In the genomic region with DNA sequence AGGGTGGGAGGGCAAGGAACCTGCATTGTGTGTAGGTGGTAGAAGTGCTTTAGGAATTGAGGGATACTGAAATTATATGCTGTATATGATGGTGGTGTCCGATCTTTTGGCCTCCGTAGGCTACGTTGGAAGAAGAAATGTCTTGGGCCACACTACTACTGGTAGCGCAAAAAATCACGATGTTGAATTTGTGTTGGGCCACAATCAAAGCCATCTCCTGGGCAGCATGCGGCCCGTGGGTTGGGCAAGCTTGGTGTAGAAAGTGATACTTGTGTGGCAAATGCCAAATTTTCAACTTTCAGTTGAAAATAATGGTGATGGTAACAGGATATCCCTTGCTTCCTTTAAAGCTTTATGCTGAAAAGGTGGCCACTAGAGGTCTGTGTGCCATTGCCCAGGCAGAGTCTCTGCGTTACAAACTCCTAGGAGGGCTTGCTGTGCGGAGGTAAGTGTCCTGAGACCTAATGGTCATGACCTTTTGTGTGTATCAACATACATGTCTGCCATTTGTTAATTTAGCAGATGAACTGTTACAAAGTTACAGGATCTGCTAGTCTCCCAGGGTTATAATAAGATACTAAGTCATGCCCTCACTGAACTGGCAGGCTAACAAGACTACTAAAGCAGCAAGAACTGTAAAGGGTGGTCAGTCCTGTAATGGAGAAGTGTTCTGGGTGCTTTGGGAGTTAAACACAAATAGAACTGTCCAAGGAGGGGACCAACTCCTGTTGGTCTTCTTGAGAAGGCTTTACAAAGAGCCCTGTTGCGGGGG, we compare ENCODE assay signal across 1 cellular context.
TF ChIP-seq lines count a peak whose summit lies in the region.

No MANE protein-coding gene starts in this region.

TF ChIP-seq in A549, 52 proteins besides CTCF, POLR2A, EP300 and RAD21 (continued from another document):
- TF ChIP-seq, protein P1, sequence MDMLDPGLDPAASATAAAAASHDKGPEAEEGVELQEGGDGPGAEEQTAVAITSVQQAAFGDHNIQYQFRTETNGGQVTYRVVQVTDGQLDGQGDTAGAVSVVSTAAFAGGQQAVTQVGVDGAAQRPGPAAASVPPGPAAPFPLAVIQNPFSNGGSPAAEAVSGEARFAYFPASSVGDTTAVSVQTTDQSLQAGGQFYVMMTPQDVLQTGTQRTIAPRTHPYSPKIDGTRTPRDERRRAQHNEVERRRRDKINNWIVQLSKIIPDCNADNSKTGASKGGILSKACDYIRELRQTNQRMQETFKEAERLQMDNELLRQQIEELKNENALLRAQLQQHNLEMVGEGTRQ (IDR thresholded peaks at IDR 0.05) = no peak
- TF ChIP-seq EHF (CRISPR knock-in tag; IDR thresholded peaks at IDR 0.05) (no peak), MYC (IDR thresholded peaks at IDR 0.05; ENCODE audit: borderline replicate concordance, low read length) (no peak)
